In the genomic region with DNA sequence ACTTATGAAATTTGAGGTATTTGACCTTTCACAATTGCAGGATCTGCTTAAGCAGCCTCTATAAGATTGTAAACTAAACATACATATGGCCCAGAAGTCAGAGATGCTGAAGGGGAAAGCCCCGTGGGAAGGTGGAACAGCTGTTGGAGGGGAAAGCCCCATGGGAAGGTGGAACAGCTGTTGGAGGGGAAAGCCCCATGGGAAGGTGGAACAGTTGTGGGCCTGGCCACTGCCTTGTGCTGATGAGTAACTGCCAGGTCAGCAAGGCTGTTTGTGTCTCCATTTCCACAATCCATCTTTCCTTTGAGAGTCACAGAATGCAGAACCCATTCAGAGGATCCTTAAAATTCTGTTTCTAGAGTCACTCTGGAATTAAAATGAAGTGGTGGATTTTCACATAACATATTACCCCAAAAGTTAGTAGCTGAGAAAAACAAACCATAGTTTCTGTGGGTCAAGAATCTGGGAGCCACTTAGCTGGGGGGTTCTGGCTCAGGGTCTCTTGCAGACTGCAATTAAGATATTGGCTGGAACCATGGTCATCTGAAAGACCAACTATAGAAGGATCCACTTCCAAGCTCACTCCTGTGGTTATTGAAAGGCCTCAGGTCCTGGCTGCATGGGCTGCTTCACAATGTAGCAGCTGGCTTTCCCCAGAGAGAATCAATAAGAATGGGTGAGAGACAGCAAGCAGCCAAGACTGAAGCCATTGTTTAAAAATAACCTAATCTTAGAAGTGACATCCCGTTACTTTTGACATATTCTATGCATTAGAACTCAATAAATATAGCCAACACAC, we compare ENCODE assay signal across 9 cellular contexts.
DNase-seq lines count a peak whose midpoint lies in the region; ATAC-seq, FAIRE-seq and TF ChIP-seq lines count a peak whose summit lies in the region.
"Had no signal": no experiment of that assay in that cellular context is flagged by ENCODE, and none has a peak within 500 bp of the region (broad histone marks: within the 10 kb centered on the region; RNA-seq: fewer than 3 reads in every experiment).

No MANE protein-coding gene starts in this region.

- ATAC-seq in GM19351 (IDR thresholded peaks at IDR 0.05; ENCODE audit: unreplicated experiment), result peak; percentile 79
- peak; percentile 96 for ATAC-seq in HG03045 (IDR thresholded peaks at IDR 0.05; ENCODE audit: unreplicated experiment)

- no peak overlapping the region for H3K4me3 ChIP-seq in GM06990 (replicated peaks; ENCODE audit: low read depth, low read length)
- H3K4me3 ChIP-seq in bronchial epithelial cell (ENCODE audit: low read depth, low read length), result no peak overlapping the region
- H3K4me3 ChIP-seq: uterus had no signal

- peak; percentile 21 for DNase-seq in GM06990 (ENCODE audit: extremely low read depth, insufficient read length)
- DNase-seq in bronchial epithelial cell (ENCODE audit: low read depth), result peak; percentile 63
- DNase-seq in NCI-H774 (lab: John Stamatoyannopoulos, UW), result no peak
- DNase-seq in DMS153 treated with DMSO at 0.1 percent for 48 hours (lab: John Stamatoyannopoulos, UW; ENCODE audit: unreplicated experiment), result no peak
- DNase-seq in occipital lobe (lab: John Stamatoyannopoulos, UW), result no peak
- no peak for DNase-seq in NK-92 (lab: John Stamatoyannopoulos, UW; ENCODE audit: unreplicated experiment)
- DNase-seq: uterus had no signal

- H3K27me3 ChIP-seq in GM06990 (replicated peaks; ENCODE audit: control insufficient read depth, insufficient read depth, low read length), result no peaks in the 10 kb centered on the region
- no peaks in the 10 kb centered on the region for H3K27me3 ChIP-seq in bronchial epithelial cell (ENCODE audit: control insufficient read depth, insufficient read depth, low read length)
- H3K27me3 ChIP-seq: uterus had no signal

- no peak for FAIRE-seq in bronchial epithelial cell (lab: Jason Lieb, UNC)

- TF ChIP-seq CTCF in GM06990 (IDR thresholded peaks at IDR 0.05; ENCODE audit: insufficient read depth, low read length, poor library complexity, severe bottlenecking), result no peak
- TF ChIP-seq CTCF in bronchial epithelial cell (IDR thresholded peaks at IDR 0.05; ENCODE audit: insufficient read depth, low read length, severe bottlenecking), result no peak

- H3K36me3 ChIP-seq in GM06990 (ENCODE audit: control insufficient read depth, insufficient read depth, low read length) (no peaks in the 10 kb centered on the region), bronchial epithelial cell (ENCODE audit: control insufficient read depth, insufficient read depth, low read length) (no peaks in the 10 kb centered on the region)
- H3K36me3 ChIP-seq: uterus had no signal

Comparison
In these comparisons a context has a peak if more than half of its experiments do, and no peak if none do; other contexts are left out.
1. DNase-seq: peak in GM06990 (single experiment) and bronchial epithelial cell (single experiment); none in NCI-H774 (single experiment), DMS153 treated with DMSO at 0.1 percent for 48 hours (single experiment), occipital lobe (single experiment) and NK-92 (single experiment).